In genomic region chr6:44868335-44868668, GRCh38 we compare ENCODE assay signal across 16 cellular contexts.
DNase-seq lines count a peak whose midpoint lies in the region; ATAC-seq and TF ChIP-seq lines count a peak whose summit lies in the region.
"Had no signal": no experiment of that assay in that cellular context is flagged by ENCODE, and none has a peak within 500 bp of the region (broad histone marks: within the 10 kb centered on the region; RNA-seq: fewer than 3 reads in every experiment).

No MANE protein-coding gene starts in this region.

- intact Hi-C loops in left ventricle myocardium inferior (cut with micrococcal nuclease) (no loop called here), stomach (cut with DNase I; ENCODE audit: low total_unique reads) (no loop called here), posterior vena cava (cut with DNase I) (no loop called here)

- H3K9me3 ChIP-seq in left ventricle myocardium inferior (replicated peaks) (peaks cover 12% of the 10 kb centered on the region), stomach (peaks cover 0 to 16% (median 7%) of the 10 kb centered on the region in 4 donors)

- H3K27me3 ChIP-seq in left ventricle myocardium inferior (ENCODE audit: low read depth) = peaks cover 9% of the 10 kb centered on the region
- no peaks in the 10 kb centered on the region for H3K27me3 ChIP-seq in stomach

- TF ChIP-seq CTCF in GM10266 (IDR thresholded peaks at IDR 0.05; ENCODE audit: control insufficient read depth, insufficient read depth, low read depth, missing control alignments) = no peak
- no peak for TF ChIP-seq CTCF in left ventricle myocardium inferior (IDR thresholded peaks at IDR 0.05; ENCODE audit: borderline replicate concordance)
- TF ChIP-seq CTCF in stomach (IDR thresholded peaks at IDR 0.05) = no peak

- H3K4me1 ChIP-seq in left ventricle myocardium inferior = no peaks in the 10 kb centered on the region
- no peaks in the 10 kb centered on the region for H3K4me1 ChIP-seq in stomach

- ATAC-seq in GM19351 (IDR thresholded peaks at IDR 0.05; ENCODE audit: unreplicated experiment) = peak; percentile 54
- ATAC-seq in HG02642 (IDR thresholded peaks at IDR 0.05; ENCODE audit: poor library complexity, unreplicated experiment) = peak; percentile 43
- peak; percentile 46 for ATAC-seq in HG03342 (IDR thresholded peaks at IDR 0.05; ENCODE audit: unreplicated experiment)

- DNase-seq in GM10266 (ENCODE audit: extremely low spot score) (peak; percentile 21), left ventricle myocardium inferior (no peak), stomach (no peak), posterior vena cava (ENCODE audit: low spot score) (no peak)
- no peak for DNase-seq in stimulated activated CD4-positive, alpha-beta T cell treated with anti-CD3 and anti-CD28 coated beads, Interleukin-4, amount 100 ng/mL, for 24 hours
- DNase-seq: ACHN; activated CD4-positive, alpha-beta T cell treated with anti-CD3 and anti-CD28 coated beads for 1 hour; activated naive CD4-positive, alpha-beta T cell treated with anti-CD3 and anti-CD28 coated beads for 36 hours; DMS 273 treated with DMSO at 0.1 percent for 48 hours; NCI-H1105 treated with DMSO at 0.1 percent for 48 hours; NCI-H82; stimulated activated CD8-positive, alpha-beta memory T cell treated with anti-CD3 and anti-CD28 coated beads, Interleukin-4, amount 100 ng/mL, for 48 hours had no signal

- H3K27ac ChIP-seq in left ventricle myocardium inferior (replicated peaks) (no peak overlapping the region), stomach (no peak overlapping the region)
- H3K27ac ChIP-seq: skin epidermis had no signal

- H3K36me3 ChIP-seq in left ventricle myocardium inferior (peaks cover 6% of the 10 kb centered on the region), stomach (no peaks in the 10 kb centered on the region)

- TF ChIP-seq POLR2A in stomach (IDR thresholded peaks at IDR 0.05) = no peak

- no peak overlapping the region for H3K4me3 ChIP-seq in left ventricle myocardium inferior
- no peak overlapping the region for H3K4me3 ChIP-seq in stomach
- H3K4me3 ChIP-seq: skin epidermis had no signal

- TF ChIP-seq EP300 in stomach (IDR thresholded peaks at IDR 0.05) = no peak

- 79 to 92% (median 88%) methylated on average over 2 of the region's 2 CpGs for WGBS in stomach, 5 donors
